In the genomic region with DNA sequence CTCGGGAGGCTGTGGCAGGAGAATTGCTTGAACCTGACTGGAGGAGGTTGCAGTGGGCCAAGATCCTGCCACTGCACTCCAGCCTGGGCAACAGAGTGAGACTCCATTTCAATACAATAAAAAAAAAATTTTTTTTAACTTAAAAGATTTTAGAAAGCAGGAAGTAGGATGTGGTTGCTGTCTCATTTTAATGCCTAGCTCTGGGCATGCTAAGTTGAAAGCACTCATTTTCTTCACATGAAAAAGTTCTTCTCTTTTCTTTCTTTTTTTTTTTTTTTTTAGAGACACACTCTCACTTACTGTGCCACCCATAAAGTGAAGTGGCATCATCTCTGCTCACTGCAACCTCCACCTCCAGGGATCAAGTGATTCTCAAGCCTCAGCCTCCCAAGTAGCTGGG, we compare ENCODE assay signal across 9 cellular contexts. TPM values are rescaled to one million over a fixed set of nuclear protein-coding genes. Genes with fewer than 3 reads are reported as not detected.
DNase-seq lines count a peak whose midpoint lies in the region; ATAC-seq and TF ChIP-seq lines count a peak whose summit lies in the region.
"Not testable (repeated sequence)": the region's sequence is repeated elsewhere in the genome, so short reads cannot be mapped to it uniquely, and the experiment has no call there.
"Had no signal": no experiment of that assay in that cellular context is flagged by ENCODE, and none has a peak within 500 bp of the region (broad histone marks: within the 10 kb centered on the region; RNA-seq: fewer than 3 reads in every experiment).

No MANE protein-coding gene starts in this region.

- H3K27ac Mint-ChIP-seq in CD4-positive, alpha-beta T cell = peak overlapping the region; percentile 83
- peak overlapping the region; percentile 80 for H3K27ac Mint-ChIP-seq in T-helper 1 cell treated with Interleukin-12 subunit alpha and Interleukin-12 subunit beta and Interleukin-4 antibody, amounts not matched to agents 30 μg/mL and 1 μg/mL, for 36 hours
- peak overlapping the region; percentile 51 for H3K27ac Mint-ChIP-seq in activated CD4-positive, alpha-beta T cell treated with anti-CD3 and anti-CD28 coated beads, Interleukin-2, amount 10 ng/mL, durations not matched to agents 24 days and 14 days
- peak overlapping the region; percentile 78 for H3K27ac Mint-ChIP-seq in activated CD8-positive, alpha-beta memory T cell treated with anti-CD3 and anti-CD28 coated beads, Interleukin-2, amount 10 ng/mL, durations not matched to agents 7 days and 5 days
- peak overlapping the region; percentile 68 for H3K27ac Mint-ChIP-seq in activated T-helper 2 cell treated with anti-CD3 and anti-CD28 coated beads, Interferon-gamma antibody, Interleukin-2, Interleukin-4, amounts not matched to agents 10 μg/mL and 5 μg/mL and 100 μg/mL, durations not matched to agents 14 hours and 24 hours and 36 hours
- not testable (repeated sequence) for H3K27ac Mint-ChIP-seq in stimulated activated effector memory CD8-positive, alpha-beta T cell treated with anti-CD3 and anti-CD28 coated beads, Interleukin-12 subunit alpha, Interleukin-12 subunit beta, amount 100 ng/mL, for 72 hours

- CTCF ChIA-PET in CD4-positive, alpha-beta T cell (lab: Charles Lee); activated CD8-positive, alpha-beta memory T cell treated with anti-CD3 and anti-CD28 coated beads, Interleukin-2, amount 10 ng/mL, durations not matched to agents 7 days and 5 days (lab: Charles Lee): not testable (repeated sequence)

- intact Hi-C loops in CD4-positive, alpha-beta T cell (cut with DNase I, micrococcal nuclease); activated CD4-positive, alpha-beta T cell treated with anti-CD3 and anti-CD28 coated beads, Interleukin-2, amount 10 ng/mL, durations not matched to agents 24 days and 14 days (cut with micrococcal nuclease); activated T-helper 2 cell treated with anti-CD3 and anti-CD28 coated beads, Interferon-gamma antibody, Interleukin-2, Interleukin-4, amounts not matched to agents 10 μg/mL and 5 μg/mL and 100 μg/mL, durations not matched to agents 14 hours and 24 hours and 36 hours (cut with micrococcal nuclease); mucosa of descending colon (cut with DNase I, micrococcal nuclease): not testable (repeated sequence)

- ATAC-seq in CD4-positive, alpha-beta T cell (ENCODE audit: poor library complexity) = peak; percentile 86
- peak; percentile 72 for ATAC-seq in activated CD8-positive, alpha-beta memory T cell treated with anti-CD3 and anti-CD28 coated beads, Interleukin-2, amount 10 ng/mL, durations not matched to agents 7 days and 5 days
- peak; percentile 10 for ATAC-seq in mucosa of descending colon
- peak; percentile 74 for ATAC-seq in stimulated activated effector memory CD8-positive, alpha-beta T cell treated with anti-CD3 and anti-CD28 coated beads, Interleukin-12 subunit alpha, Interleukin-12 subunit beta, amount 100 ng/mL, for 72 hours

- not testable (repeated sequence) for H3K27me3 Mint-ChIP-seq in CD4-positive, alpha-beta T cell; T-helper 1 cell treated with Interleukin-12 subunit alpha and Interleukin-12 subunit beta and Interleukin-4 antibody, amounts not matched to agents 30 μg/mL and 1 μg/mL, for 36 hours (ENCODE audit: low read depth); activated CD4-positive, alpha-beta T cell treated with anti-CD3 and anti-CD28 coated beads, Interleukin-2, amount 10 ng/mL, durations not matched to agents 24 days and 14 days; activated CD8-positive, alpha-beta memory T cell treated with anti-CD3 and anti-CD28 coated beads, Interleukin-2, amount 10 ng/mL, durations not matched to agents 7 days and 5 days; activated T-helper 2 cell treated with anti-CD3 and anti-CD28 coated beads, Interferon-gamma antibody, Interleukin-2, Interleukin-4, amounts not matched to agents 10 μg/mL and 5 μg/mL and 100 μg/mL, durations not matched to agents 14 hours and 24 hours and 36 hours (ENCODE audit: low read depth)

- H3K27me3 ChIP-seq in CD4-positive, alpha-beta T cell (ENCODE audit: control insufficient read depth, insufficient read depth, low read length) = not testable (repeated sequence)

- TF ChIP-seq CTCF in CD4-positive, alpha-beta T cell (IDR thresholded peaks at IDR 0.05); mucosa of descending colon (IDR thresholded peaks at IDR 0.05): not testable (repeated sequence)

- POLR2A ChIA-PET in CD4-positive, alpha-beta T cell (lab: Charles Lee) = interaction anchor here (1.0 kb wide), 1 partner anchor 12 kb away, joined by 3 read pairs; no protein-coding TSS in a partner anchor

- not testable (repeated sequence) for H3K4me1 ChIP-seq in mucosa of descending colon (ENCODE audit: low read depth)

- not testable (repeated sequence) for H3K4me3 ChIP-seq in mucosa of descending colon

- H3K36me3 Mint-ChIP-seq in CD4-positive, alpha-beta T cell (ENCODE audit: low read depth); T-helper 1 cell treated with Interleukin-12 subunit alpha and Interleukin-12 subunit beta and Interleukin-4 antibody, amounts not matched to agents 30 μg/mL and 1 μg/mL, for 36 hours (ENCODE audit: low read depth); activated CD4-positive, alpha-beta T cell treated with anti-CD3 and anti-CD28 coated beads, Interleukin-2, amount 10 ng/mL, durations not matched to agents 24 days and 14 days (ENCODE audit: low read depth); activated CD8-positive, alpha-beta memory T cell treated with anti-CD3 and anti-CD28 coated beads, Interleukin-2, amount 10 ng/mL, durations not matched to agents 7 days and 5 days; activated T-helper 2 cell treated with anti-CD3 and anti-CD28 coated beads, Interferon-gamma antibody, Interleukin-2, Interleukin-4, amounts not matched to agents 10 μg/mL and 5 μg/mL and 100 μg/mL, durations not matched to agents 14 hours and 24 hours and 36 hours (ENCODE audit: low read depth); stimulated activated effector memory CD8-positive, alpha-beta T cell treated with anti-CD3 and anti-CD28 coated beads, Interleukin-12 subunit alpha, Interleukin-12 subunit beta, amount 100 ng/mL, for 72 hours: not testable (repeated sequence)

- DNase-seq in CD4-positive, alpha-beta T cell = peak in 1 of 10 experiments; percentile 12
- peak; percentile 62 for DNase-seq in activated CD4-positive, alpha-beta T cell treated with anti-CD3 and anti-CD28 coated beads, Interleukin-2, amount 10 ng/mL, durations not matched to agents 24 days and 14 days
- DNase-seq in activated CD8-positive, alpha-beta memory T cell treated with anti-CD3 and anti-CD28 coated beads, Interleukin-2, amount 10 ng/mL, durations not matched to agents 7 days and 5 days; activated T-helper 2 cell treated with anti-CD3 and anti-CD28 coated beads, Interferon-gamma antibody, Interleukin-2, Interleukin-4, amounts not matched to agents 10 μg/mL and 5 μg/mL and 100 μg/mL, durations not matched to agents 14 hours and 24 hours and 36 hours (ENCODE audit: low spot score); mucosa of descending colon; stimulated activated effector memory CD8-positive, alpha-beta T cell treated with anti-CD3 and anti-CD28 coated beads, Interleukin-12 subunit alpha, Interleukin-12 subunit beta, amount 100 ng/mL, for 72 hours (ENCODE audit: low spot score in 2 of 2): not testable (repeated sequence)
- DNase-seq in central memory CD4-positive, alpha-beta T cell = peak; percentile 61

- H3K9me3 Mint-ChIP-seq in CD4-positive, alpha-beta T cell; T-helper 1 cell treated with Interleukin-12 subunit alpha and Interleukin-12 subunit beta and Interleukin-4 antibody, amounts not matched to agents 30 μg/mL and 1 μg/mL, for 36 hours; activated CD4-positive, alpha-beta T cell treated with anti-CD3 and anti-CD28 coated beads, Interleukin-2, amount 10 ng/mL, durations not matched to agents 24 days and 14 days; activated CD8-positive, alpha-beta memory T cell treated with anti-CD3 and anti-CD28 coated beads, Interleukin-2, amount 10 ng/mL, durations not matched to agents 7 days and 5 days (ENCODE audit: low read depth); activated T-helper 2 cell treated with anti-CD3 and anti-CD28 coated beads, Interferon-gamma antibody, Interleukin-2, Interleukin-4, amounts not matched to agents 10 μg/mL and 5 μg/mL and 100 μg/mL, durations not matched to agents 14 hours and 24 hours and 36 hours; stimulated activated effector memory CD8-positive, alpha-beta T cell treated with anti-CD3 and anti-CD28 coated beads, Interleukin-12 subunit alpha, Interleukin-12 subunit beta, amount 100 ng/mL, for 72 hours: not testable (repeated sequence)

- peaks cover 24% of the 10 kb centered on the region for H3K4me1 Mint-ChIP-seq in CD4-positive, alpha-beta T cell (ENCODE audit: low read depth)
- peaks cover 21% of the 10 kb centered on the region for H3K4me1 Mint-ChIP-seq in T-helper 1 cell treated with Interleukin-12 subunit alpha and Interleukin-12 subunit beta and Interleukin-4 antibody, amounts not matched to agents 30 μg/mL and 1 μg/mL, for 36 hours (ENCODE audit: low read depth)
- peaks cover 22% of the 10 kb centered on the region for H3K4me1 Mint-ChIP-seq in activated CD4-positive, alpha-beta T cell treated with anti-CD3 and anti-CD28 coated beads, Interleukin-2, amount 10 ng/mL, durations not matched to agents 24 days and 14 days
- H3K4me1 Mint-ChIP-seq in activated CD8-positive, alpha-beta memory T cell treated with anti-CD3 and anti-CD28 coated beads, Interleukin-2, amount 10 ng/mL, durations not matched to agents 7 days and 5 days = peaks cover 23% of the 10 kb centered on the region
- H3K4me1 Mint-ChIP-seq in activated T-helper 2 cell treated with anti-CD3 and anti-CD28 coated beads, Interferon-gamma antibody, Interleukin-2, Interleukin-4, amounts not matched to agents 10 μg/mL and 5 μg/mL and 100 μg/mL, durations not matched to agents 14 hours and 24 hours and 36 hours (ENCODE audit: low read depth) = peaks cover 20% of the 10 kb centered on the region
- peaks cover 19% of the 10 kb centered on the region for H3K4me1 Mint-ChIP-seq in stimulated activated effector memory CD8-positive, alpha-beta T cell treated with anti-CD3 and anti-CD28 coated beads, Interleukin-12 subunit alpha, Interleukin-12 subunit beta, amount 100 ng/mL, for 72 hours

- not testable (repeated sequence) for H3K36me3 ChIP-seq in mucosa of descending colon (ENCODE audit: low read depth)

- not testable (repeated sequence) for H3K4me3 Mint-ChIP-seq in CD4-positive, alpha-beta T cell; T-helper 1 cell treated with Interleukin-12 subunit alpha and Interleukin-12 subunit beta and Interleukin-4 antibody, amounts not matched to agents 30 μg/mL and 1 μg/mL, for 36 hours; activated CD4-positive, alpha-beta T cell treated with anti-CD3 and anti-CD28 coated beads, Interleukin-2, amount 10 ng/mL, durations not matched to agents 24 days and 14 days; activated CD8-positive, alpha-beta memory T cell treated with anti-CD3 and anti-CD28 coated beads, Interleukin-2, amount 10 ng/mL, durations not matched to agents 7 days and 5 days; activated T-helper 2 cell treated with anti-CD3 and anti-CD28 coated beads, Interferon-gamma antibody, Interleukin-2, Interleukin-4, amounts not matched to agents 10 μg/mL and 5 μg/mL and 100 μg/mL, durations not matched to agents 14 hours and 24 hours and 36 hours (ENCODE audit: low read depth); stimulated activated effector memory CD8-positive, alpha-beta T cell treated with anti-CD3 and anti-CD28 coated beads, Interleukin-12 subunit alpha, Interleukin-12 subunit beta, amount 100 ng/mL, for 72 hours

- not testable (repeated sequence) for H3K9me3 ChIP-seq in CD4-positive, alpha-beta T cell (ENCODE audit: control insufficient read depth, low read length); mucosa of descending colon

- H3K27ac ChIP-seq in CD4-positive, alpha-beta T cell (ENCODE audit: low read depth, low read length) = not testable (repeated sequence)

RNA-seq across cellular contexts. Expression of gene PPIAL4F, which starts 58.4 kb away (rescaled TPM):
- not detected for total RNA-seq in CD4-positive, alpha-beta T cell
- not detected in 2 replicates for total RNA-seq in activated CD4-positive, alpha-beta T cell treated with anti-CD3 and anti-CD28 coated beads, Interleukin-2, amount 10 ng/mL, durations not matched to agents 24 days and 14 days
- not detected for total RNA-seq in activated CD8-positive, alpha-beta memory T cell treated with anti-CD3 and anti-CD28 coated beads, Interleukin-2, amount 10 ng/mL, durations not matched to agents 7 days and 5 days
- total RNA-seq in activated T-helper 2 cell treated with anti-CD3 and anti-CD28 coated beads, Interferon-gamma antibody, Interleukin-2, Interleukin-4, amounts not matched to agents 10 μg/mL and 5 μg/mL and 100 μg/mL, durations not matched to agents 14 hours and 24 hours and 36 hours = not detected in 2 replicates
- not detected for total RNA-seq in mucosa of descending colon
- total RNA-seq: IMR-90 had no signal

Comparison
In these comparisons a context has a peak if more than half of its experiments do, and no peak if none do; other contexts are left out.
1. ATAC-seq: peak in every context shown above with its lines; median percentile 86 in CD4-positive, alpha-beta T cell; 74 in stimulated activated effector memory CD8-positive, alpha-beta T cell treated with anti-CD3 and anti-CD28 coated beads, Interleukin-12 subunit alpha, Interleukin-12 subunit beta, amount 100 ng/mL, for 72 hours; 72 in activated CD8-positive, alpha-beta memory T cell treated with anti-CD3 and anti-CD28 coated beads, Interleukin-2, amount 10 ng/mL, durations not matched to agents 7 days and 5 days; 10 in mucosa of descending colon.